In the genomic region with DNA sequence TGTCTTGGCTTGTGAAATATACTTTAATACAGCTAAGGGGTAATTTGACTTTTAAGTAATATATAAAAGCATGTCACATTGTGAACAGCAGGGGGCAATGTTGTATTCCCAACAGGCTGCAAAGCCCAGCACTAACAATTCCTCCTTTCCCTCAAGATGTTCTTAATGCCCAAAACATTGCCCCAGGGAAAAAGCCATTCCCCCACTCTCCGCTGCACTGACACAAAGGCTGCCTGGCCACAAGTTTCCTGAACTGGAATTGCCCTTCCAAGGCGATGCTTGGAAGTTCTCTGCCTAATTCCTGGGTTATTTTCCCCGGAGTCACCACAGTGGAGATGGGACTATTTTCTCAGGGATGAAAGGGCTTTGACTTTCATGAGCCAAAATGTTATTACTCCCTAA, we compare ENCODE assay signal across 8 cellular contexts. TPM values are rescaled to one million over a fixed set of nuclear protein-coding genes. Genes with fewer than 3 reads are reported as not detected.
DNase-seq lines count a peak whose midpoint lies in the region; ATAC-seq, FAIRE-seq and TF ChIP-seq lines count a peak whose summit lies in the region.

No MANE protein-coding gene starts in this region.

- H3K27me3 ChIP-seq in CD8-positive, alpha-beta T cell (ENCODE audit: insufficient read depth, low read length) = no peaks in the 10 kb centered on the region
- H3K27me3 ChIP-seq in osteoblast (ENCODE audit: insufficient read depth, low read length) = no peaks in the 10 kb centered on the region

- no peak for FAIRE-seq in frontal cortex (lab: Jason Lieb, UNC)

- no peaks in the 10 kb centered on the region for H3K9me3 ChIP-seq in CD8-positive, alpha-beta T cell (ENCODE audit: low read length)
- no peaks in the 10 kb centered on the region for H3K9me3 ChIP-seq in osteoblast (ENCODE audit: low read depth, low read length)

- no peak overlapping the region for H3K27ac ChIP-seq in CD8-positive, alpha-beta T cell (ENCODE audit: low read depth, low read length)
- no peak overlapping the region for H3K27ac ChIP-seq in osteoblast (ENCODE audit: low read depth, low read length)

- intact Hi-C loops in CD8-positive, alpha-beta T cell (cut with DNase I, micrococcal nuclease) = loop anchor here (1.0 to 2.0 kb wide), 4 partner anchors 286 to 385 kb away; no protein-coding TSS in a partner anchor
- intact Hi-C loops in activated CD4-positive, alpha-beta memory T cell treated with anti-CD3 and anti-CD28 coated beads for 36 hours (cut with micrococcal nuclease) = loop anchor here (1.0 to 5.0 kb wide), 2 partner anchors 191 to 286 kb away; no protein-coding TSS in a partner anchor

- H4K20me1 ChIP-seq in osteoblast (ENCODE audit: insufficient read depth, low read length) = peaks cover 3% of the 10 kb centered on the region

- no peak overlapping the region for H2AFZ ChIP-seq in osteoblast (ENCODE audit: low read length)

- no peaks in the 10 kb centered on the region for H3K79me2 ChIP-seq in osteoblast (ENCODE audit: insufficient read depth, low read length)

- ATAC-seq in CD8-positive, alpha-beta T cell = peak; percentile 48
- no peak for ATAC-seq in GM21737 (IDR thresholded peaks at IDR 0.05; ENCODE audit: unreplicated experiment)
- ATAC-seq in HG02763 (IDR thresholded peaks at IDR 0.05; ENCODE audit: unreplicated experiment) = no peak

- no peaks in the 10 kb centered on the region for H3K9me3 Mint-ChIP-seq in CD8-positive, alpha-beta T cell
- H3K9me3 Mint-ChIP-seq in activated CD4-positive, alpha-beta memory T cell treated with anti-CD3 and anti-CD28 coated beads for 36 hours = peaks cover 2% of the 10 kb centered on the region

- H3K4me3 Mint-ChIP-seq in CD8-positive, alpha-beta T cell = no peak overlapping the region
- no peak overlapping the region for H3K4me3 Mint-ChIP-seq in activated CD4-positive, alpha-beta memory T cell treated with anti-CD3 and anti-CD28 coated beads for 36 hours

- H3K27me3 Mint-ChIP-seq in CD8-positive, alpha-beta T cell (ENCODE audit: low read depth) = no peaks in the 10 kb centered on the region
- no peaks in the 10 kb centered on the region for H3K27me3 Mint-ChIP-seq in activated CD4-positive, alpha-beta memory T cell treated with anti-CD3 and anti-CD28 coated beads for 36 hours

- peaks cover 14% of the 10 kb centered on the region for H3K4me1 Mint-ChIP-seq in CD8-positive, alpha-beta T cell (ENCODE audit: low read depth)
- H3K4me1 Mint-ChIP-seq in activated CD4-positive, alpha-beta memory T cell treated with anti-CD3 and anti-CD28 coated beads for 36 hours (ENCODE audit: low read depth) = peaks cover 49% of the 10 kb centered on the region

- H3K36me3 Mint-ChIP-seq in CD8-positive, alpha-beta T cell = peaks cover 64% of the 10 kb centered on the region
- peaks cover 52% of the 10 kb centered on the region for H3K36me3 Mint-ChIP-seq in activated CD4-positive, alpha-beta memory T cell treated with anti-CD3 and anti-CD28 coated beads for 36 hours

- peaks cover 6% of the 10 kb centered on the region for H3K36me3 ChIP-seq in CD8-positive, alpha-beta T cell (ENCODE audit: insufficient read depth, low read length)
- peaks cover 15% of the 10 kb centered on the region for H3K36me3 ChIP-seq in osteoblast (ENCODE audit: insufficient read depth, low read length)

- CTCF ChIA-PET in CD8-positive, alpha-beta T cell (lab: Charles Lee) = interaction anchor here (0.6 to 3.4 kb wide), 27 partner anchors 8 to 565 kb away, joined by 3 to 37 read pairs (median 4); a partner anchor contains a TSS
- CTCF ChIA-PET in activated CD4-positive, alpha-beta memory T cell treated with anti-CD3 and anti-CD28 coated beads for 36 hours (lab: Charles Lee) = interaction anchor here (0.6 to 3.1 kb wide), 43 partner anchors 8 to 863 kb away, joined by 3 to 46 read pairs (median 5); a partner anchor contains a TSS

- peak; percentile 80 for TF ChIP-seq CTCF in CD8-positive, alpha-beta T cell (IDR thresholded peaks at IDR 0.05)
- TF ChIP-seq CTCF in GM20000 (IDR thresholded peaks at IDR 0.05; ENCODE audit: extremely low read depth, missing control alignments) = peak; percentile 32
- TF ChIP-seq CTCF in osteoblast (IDR thresholded peaks at IDR 0.05; ENCODE audit: extremely low read depth, low read depth, low read length) = peak; percentile 77

- no peak overlapping the region for H3K4me3 ChIP-seq in CD8-positive, alpha-beta T cell (ENCODE audit: low read depth, low read length)
- H3K4me3 ChIP-seq in osteoblast (ENCODE audit: insufficient read depth, low read length) = no peak overlapping the region

- POLR2A ChIA-PET in CD8-positive, alpha-beta T cell (lab: Charles Lee) = no interaction called here
- POLR2A ChIA-PET in activated CD4-positive, alpha-beta memory T cell treated with anti-CD3 and anti-CD28 coated beads for 36 hours (lab: Charles Lee) = interaction anchor here (0.8 to 2.5 kb wide), 4 partner anchors 81 to 283 kb away, joined by 4 to 16 read pairs (median 6); a partner anchor contains a TSS

- H3K27ac Mint-ChIP-seq in CD8-positive, alpha-beta T cell = no peak overlapping the region
- no peak overlapping the region for H3K27ac Mint-ChIP-seq in activated CD4-positive, alpha-beta memory T cell treated with anti-CD3 and anti-CD28 coated beads for 36 hours

- DNase-seq in CD8-positive, alpha-beta T cell = peak in 1 of 7 experiments; percentile 38
- peak; percentile 27 for DNase-seq in GM20000 (ENCODE audit: low spot score)
- peak; percentile 63 for DNase-seq in NCI-H2196 treated with DMSO at 0.1 percent for 48 hours (lab: John Stamatoyannopoulos, UW; ENCODE audit: unreplicated experiment)
- peak; percentile 36 for DNase-seq in activated CD4-positive, alpha-beta memory T cell treated with anti-CD3 and anti-CD28 coated beads for 36 hours
- peak; percentile 25 to 52 for DNase-seq in frontal cortex (ENCODE audit: low spot score in 2 of 2)
- DNase-seq in osteoblast (ENCODE audit: insufficient read length, low spot score, missing footprints) = peak; percentile 92

- no peak overlapping the region for H3K4me2 ChIP-seq in osteoblast (ENCODE audit: insufficient read depth, low read length)

- H3K4me1 ChIP-seq in CD8-positive, alpha-beta T cell (ENCODE audit: insufficient read depth, low read length) = peaks cover 10% of the 10 kb centered on the region
- H3K4me1 ChIP-seq in osteoblast (ENCODE audit: insufficient read depth, low read length) = peaks cover 10% of the 10 kb centered on the region

RNA-seq across cellular contexts. Expression of a gene that starts 27.2 kb away (rescaled TPM):
- 10 to 100 TPM; 20.5 to 21.9 TPM for total RNA-seq in CD8-positive, alpha-beta T cell
- 10 to 100 TPM; 25.5 to 26.7 TPM for total RNA-seq in activated CD4-positive, alpha-beta memory T cell treated with anti-CD3 and anti-CD28 coated beads for 36 hours
- total RNA-seq in frontal cortex (31.4 TPM), osteoblast (18.9 and 25.7 TPM in 2 replicates)

RNA-seq across cellular contexts. Expression of a gene that starts 29.3 kb away (rescaled TPM):
- total RNA-seq in CD8-positive, alpha-beta T cell = 1 to 10 TPM; 4.7 to 5.6 TPM
- total RNA-seq in activated CD4-positive, alpha-beta memory T cell treated with anti-CD3 and anti-CD28 coated beads for 36 hours = 10 to 100 TPM; 35.1 to 38.2 TPM
- 8.2 TPM for total RNA-seq in frontal cortex
- total RNA-seq in osteoblast = 32.7 and 34.0 TPM in 2 replicates
